Comparison of ENCODE assay signal across 8 cellular contexts in the genomic region with DNA sequence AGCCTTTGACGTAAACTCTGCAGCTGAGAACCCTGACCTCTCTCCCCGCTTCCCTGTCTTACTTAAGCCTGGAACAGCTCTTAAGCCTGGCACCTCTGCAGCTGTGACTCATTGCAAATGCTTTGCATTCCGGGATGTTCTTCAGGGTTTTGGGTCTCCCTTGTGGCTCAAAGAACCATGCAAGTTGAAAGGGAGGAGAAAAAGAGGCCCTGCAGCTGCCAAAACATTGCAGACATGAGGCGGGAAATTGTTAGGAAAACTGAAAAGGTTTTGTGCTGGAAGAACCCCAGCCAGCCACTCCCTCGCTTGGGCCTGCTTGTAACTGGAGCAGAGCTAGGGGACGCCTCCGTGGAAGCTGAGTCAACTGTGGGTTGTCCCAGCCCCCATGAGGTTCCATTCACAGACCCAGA.
DNase-seq lines count a peak whose midpoint lies in the region; ATAC-seq, FAIRE-seq and TF ChIP-seq lines count a peak whose summit lies in the region.

No MANE protein-coding gene starts in this region.

- H3K36me3 ChIP-seq in ACC112 (ENCODE audit: insufficient read depth, low read length): no peaks in the 10 kb centered on the region

- peak overlapping the region; percentile 38; the same call in 1 of the 2 replicates for H3K4me3 ChIP-seq in ACC112 (ENCODE audit: low read depth, low read length)

- H3K4me1 ChIP-seq in ACC112 (ENCODE audit: control insufficient read depth, insufficient read depth, low read length, unreplicated experiment): peaks cover 22% of the 10 kb centered on the region

- TF ChIP-seq CTCF in D721Med (IDR thresholded peaks at IDR 0.05; ENCODE audit: insufficient read depth, missing control alignments): no peak

- no peaks in the 10 kb centered on the region for H3K79me2 ChIP-seq in ACC112 (ENCODE audit: control insufficient read depth, insufficient read depth, low read length, unreplicated experiment)

- DNase-seq in RCC 7860 (ENCODE audit: low spot score) (peak; percentile 60), fibroblast of gingiva (ENCODE audit: low read depth) (peak; percentile 99), myocyte (ENCODE audit: low read depth) (peak; percentile 96), NCI-H2171 (lab: John Stamatoyannopoulos, UW) (no peak), D721Med (ENCODE audit: insufficient read length, low spot score) (no peak)

- peak overlapping the region; percentile 90 for H3K27ac ChIP-seq in ACC112 (ENCODE audit: low read depth, low read length)

- H3K27me3 ChIP-seq in ACC112 (ENCODE audit: insufficient read depth, low read length): no peaks in the 10 kb centered on the region

- ATAC-seq in HG02981 (IDR thresholded peaks at IDR 0.05; ENCODE audit: unreplicated experiment) (no peak), GM21528 (IDR thresholded peaks at IDR 0.05; ENCODE audit: low FRiP score, unreplicated experiment) (no peak)

- peak overlapping the region; percentile 48 for H2AFZ ChIP-seq in ACC112 (ENCODE audit: low read length, unreplicated experiment)

- FAIRE-seq in RCC 7860 (lab: Jason Lieb, UNC): peak; percentile 8
- no peak for FAIRE-seq in D721Med (lab: Jason Lieb, UNC)

Comparison
In these comparisons a context has a peak if more than half of its experiments do, and no peak if none do; other contexts are left out.
1. DNase-seq: peak in RCC 7860 (single experiment), fibroblast of gingiva (single experiment) and myocyte (single experiment); none in NCI-H2171 (single experiment) and D721Med (single experiment).